Comparison of ENCODE assay signal across 27 cellular contexts in the genomic region with DNA sequence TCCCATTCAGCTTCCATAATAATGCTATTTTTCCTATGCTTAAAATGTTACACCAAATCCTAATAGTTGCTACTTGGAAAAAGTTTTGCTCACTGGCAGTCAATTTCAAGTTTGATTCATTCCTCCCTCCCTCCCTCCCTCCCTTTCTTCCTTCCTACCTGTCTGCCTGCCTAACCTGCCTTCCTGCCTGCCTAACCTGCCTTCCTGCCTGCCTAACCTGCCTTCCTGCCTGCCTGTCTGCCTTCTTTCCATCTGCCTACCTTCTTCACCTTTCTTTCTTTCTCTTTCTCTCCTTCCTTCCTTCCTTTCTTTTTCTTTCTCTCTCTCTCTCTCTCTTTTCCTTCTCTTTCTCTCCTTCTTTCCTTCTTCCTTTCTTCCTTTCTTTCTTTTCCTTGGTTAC.
"Had no signal": no experiment of that assay in that cellular context is flagged by ENCODE, and none has a peak within 500 bp of the region (broad histone marks: within the 10 kb centered on the region; RNA-seq: fewer than 3 reads in every experiment).

No MANE protein-coding gene starts in this region.

- H3K27ac ChIP-seq: colonic mucosa, epithelial cell of prostate, esophagus squamous epithelium, gastrocnemius medialis, heart right ventricle, left lung, lower lobe of right lung had no signal

- ATAC-seq: effector memory CD8-positive, alpha-beta T cell; esophagus mucosa; gastrocnemius medialis; heart right ventricle; left cardiac atrium; left lung; left ventricle myocardium superior; lower lobe of right lung; mucosa of descending colon had no signal

- H3K4me3 ChIP-seq: colonic mucosa, esophagus squamous epithelium, gastrocnemius medialis, heart right ventricle, left lung, lower lobe of right lung, mucosa of descending colon had no signal

- FAIRE-seq: endometrium, islet of Langerhans, keratinocyte had no signal

- DNase-seq: colonic mucosa; cortex of kidney; effector CD8-positive, alpha-beta T cell; effector memory CD8-positive, alpha-beta T cell; endodermal cell; erythroblast; esophagus squamous epithelium; foreskin fibroblast; foreskin melanocyte; gastrocnemius medialis; glutamatergic neuron; head of caudate nucleus; heart right ventricle; hippocampal formation; left cardiac atrium; left lung; left ventricle myocardium superior; lower lobe of right lung; mesenchymal stem cell; mucosa of descending colon had no signal

- H3K27me3 Mint-ChIP-seq: dendritic cell treated with granulocyte-macrophage colony-stimulating factor and Interleukin-4, amounts not matched to agents 40 ng/mL and 50 ng/mL, for 4 days; effector memory CD8-positive, alpha-beta T cell had no signal

- H3K27me3 ChIP-seq: colonic mucosa, esophagus squamous epithelium, gastrocnemius medialis, heart right ventricle, left lung had no signal

- H3K4me1 Mint-ChIP-seq: endodermal cell had no signal

- H3K4me3 Mint-ChIP-seq: dendritic cell treated with granulocyte-macrophage colony-stimulating factor and Interleukin-4, amounts not matched to agents 40 ng/mL and 50 ng/mL, for 4 days; effector memory CD8-positive, alpha-beta T cell; endodermal cell; mesothelial cell of epicardium had no signal

- H3K27ac Mint-ChIP-seq: dendritic cell treated with granulocyte-macrophage colony-stimulating factor and Interleukin-4, amounts not matched to agents 40 ng/mL and 50 ng/mL, for 4 days; effector memory CD8-positive, alpha-beta T cell; endodermal cell; mesothelial cell of epicardium had no signal

- H3K4me1 ChIP-seq: colonic mucosa, esophagus squamous epithelium, gastrocnemius medialis, left lung, lower lobe of right lung had no signal

- H3K9me3 ChIP-seq: colonic mucosa, esophagus squamous epithelium, gastrocnemius medialis, heart right ventricle, lower lobe of right lung, mucosa of descending colon had no signal
